Comparison of ENCODE assay signal across 9 cellular contexts in the genomic region with DNA sequence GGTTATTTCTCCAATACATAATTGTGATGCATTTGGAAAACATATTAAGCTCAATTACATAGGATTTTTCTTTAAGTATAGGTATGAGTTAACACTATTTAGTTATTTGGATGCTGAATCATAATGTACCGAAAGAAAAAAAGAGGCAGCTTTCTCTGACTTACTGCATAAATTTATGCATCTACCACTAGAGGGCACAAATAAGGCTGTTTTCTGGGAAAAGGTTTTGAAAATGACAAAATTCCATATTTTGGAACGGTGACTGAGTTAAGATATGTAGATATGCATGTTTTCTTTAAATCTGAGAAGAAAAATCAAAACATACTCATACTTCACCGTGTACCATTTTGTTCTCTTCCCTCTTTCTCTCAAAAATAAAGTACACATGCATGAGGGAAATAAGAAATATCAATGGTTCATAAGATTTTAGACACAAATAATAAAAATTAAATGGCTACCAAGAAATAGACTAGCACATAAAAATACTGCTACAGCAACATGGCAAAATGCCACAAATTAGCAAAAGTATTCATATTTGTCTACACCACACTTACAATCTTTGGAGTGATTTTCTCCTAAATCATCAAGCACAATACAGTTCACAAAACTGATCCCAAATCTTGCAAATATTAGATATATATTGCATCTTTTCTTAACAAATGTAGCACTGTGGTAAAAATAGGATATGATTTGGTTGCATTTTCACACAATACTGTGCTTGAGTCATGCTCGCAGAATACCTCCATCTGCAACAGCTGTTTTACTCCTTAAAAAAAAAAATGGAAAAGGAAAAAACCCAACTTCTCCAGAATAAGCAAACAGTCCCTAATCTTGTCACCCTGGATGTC.
DNase-seq lines count a peak whose midpoint lies in the region; ATAC-seq, FAIRE-seq and TF ChIP-seq lines count a peak whose summit lies in the region.
"Had no signal": no experiment of that assay in that cellular context is flagged by ENCODE, and none has a peak within 500 bp of the region (broad histone marks: within the 10 kb centered on the region; RNA-seq: fewer than 3 reads in every experiment).

No MANE protein-coding gene starts in this region.

- no peak overlapping the region for H3K27ac Mint-ChIP-seq in astrocyte (ENCODE audit: unreplicated experiment)
- H3K27ac Mint-ChIP-seq: naive B cell had no signal

- peak; percentile 35 to 71 (median 60) for ATAC-seq in right lobe of liver
- no peak for ATAC-seq in GM21528 (IDR thresholded peaks at IDR 0.05; ENCODE audit: low FRiP score, unreplicated experiment)
- no peak for ATAC-seq in HG03280 (IDR thresholded peaks at IDR 0.05; ENCODE audit: unreplicated experiment)

- no peak overlapping the region for H3K4me3 Mint-ChIP-seq in astrocyte (ENCODE audit: unreplicated experiment)
- H3K4me3 Mint-ChIP-seq: naive B cell had no signal

- intact Hi-C loops in right lobe of liver (cut with DNase I): no loop called here

- H4K20me1 ChIP-seq in astrocyte (ENCODE audit: insufficient read depth, low read length): no peaks in the 10 kb centered on the region

- no peaks in the 10 kb centered on the region for H3K36me3 ChIP-seq in astrocyte (ENCODE audit: insufficient read depth, low read length)
- no peaks in the 10 kb centered on the region for H3K36me3 ChIP-seq in right lobe of liver

- no peaks in the 10 kb centered on the region for H3K79me2 ChIP-seq in astrocyte (ENCODE audit: insufficient read depth, low read length)

- H3K9ac ChIP-seq in astrocyte (ENCODE audit: low read length): no peak overlapping the region

- no peaks in the 10 kb centered on the region for H3K36me3 Mint-ChIP-seq in astrocyte (ENCODE audit: low read depth, unreplicated experiment)
- H3K36me3 Mint-ChIP-seq: naive B cell had no signal

- no peaks in the 10 kb centered on the region for H3K4me1 Mint-ChIP-seq in astrocyte (ENCODE audit: low read depth, unreplicated experiment)
- H3K4me1 Mint-ChIP-seq: naive B cell had no signal

- H3K27me3 Mint-ChIP-seq in astrocyte (ENCODE audit: low read depth, unreplicated experiment): no peaks in the 10 kb centered on the region
- H3K27me3 Mint-ChIP-seq: naive B cell had no signal

- no peak for FAIRE-seq in astrocyte (lab: Jason Lieb, UNC)

- H3K27ac ChIP-seq in astrocyte (ENCODE audit: low read depth, low read length) (no peak overlapping the region), right lobe of liver (no peak overlapping the region)

- WGBS in right lobe of liver (ENCODE audit: insufficient coverage, low coverage, low lambda C conversion rate, missing lambda C conversion rate): 26% methylated on average over 4 of the region's 4 CpGs

- DNase-seq in GM10266 (ENCODE audit: extremely low spot score): peak; percentile 7
- peak; percentile 17 for DNase-seq in HT1080 (ENCODE audit: low read depth)
- DNase-seq in astrocyte (ENCODE audit: low read depth): peak; percentile 18
- no peak for DNase-seq in right lobe of liver
- no peak for DNase-seq in stimulated activated CD8-positive, alpha-beta memory T cell treated with anti-CD3 and anti-CD28 coated beads, Interleukin-4, amount 100 ng/mL, for 48 hours
- DNase-seq in NCI-H524 treated with DMSO at 0.1 percent for 48 hours (lab: John Stamatoyannopoulos, UW): no peak
- DNase-seq: naive B cell had no signal

- TF ChIP-seq POLR2A in right lobe of liver (IDR thresholded peaks at IDR 0.05): no peak

- no peaks in the 10 kb centered on the region for H3K9me3 Mint-ChIP-seq in astrocyte (ENCODE audit: unreplicated experiment)
- H3K9me3 Mint-ChIP-seq: naive B cell had no signal

- H2AFZ ChIP-seq in astrocyte (ENCODE audit: low read depth, low read length): no peak overlapping the region

- H3K9me3 ChIP-seq in astrocyte (ENCODE audit: insufficient read depth, low read depth, low read length): no peaks in the 10 kb centered on the region
- H3K9me3 ChIP-seq in right lobe of liver: no peaks in the 10 kb centered on the region

- TF ChIP-seq CTCF in GM10266 (IDR thresholded peaks at IDR 0.05; ENCODE audit: control insufficient read depth, insufficient read depth, low read depth, missing control alignments): peak; percentile 52
- TF ChIP-seq CTCF in astrocyte (IDR thresholded peaks at IDR 0.05; ENCODE audit: insufficient read depth, low read depth, low read length): peak; percentile 80
- peak; percentile 66 to 74 (median 73) for TF ChIP-seq CTCF in right lobe of liver (IDR thresholded peaks at IDR 0.05)

- H3K4me1 ChIP-seq in astrocyte (ENCODE audit: insufficient read depth, low read length) (no peaks in the 10 kb centered on the region), right lobe of liver (peaks cover 0 to 16% (median 5%) of the 10 kb centered on the region in 4 donors)

- no peaks in the 10 kb centered on the region for H3K27me3 ChIP-seq in astrocyte (ENCODE audit: insufficient read depth, low read length)
- H3K27me3 ChIP-seq in right lobe of liver: no peaks in the 10 kb centered on the region

- H3K4me3 ChIP-seq in astrocyte (ENCODE audit: insufficient read depth, low read depth, low read length) (no peak overlapping the region), right lobe of liver (no peak overlapping the region)

- no peak overlapping the region for H3K4me2 ChIP-seq in astrocyte (ENCODE audit: low read length)

Comparison
In these comparisons a context has a peak if more than half of its experiments do, and no peak if none do; other contexts are left out.
1. DNase-seq: peak in GM10266 (single experiment), HT1080 (single experiment) and astrocyte (single experiment); none in right lobe of liver (0 of 3), stimulated activated CD8-positive, alpha-beta memory T cell treated with anti-CD3 and anti-CD28 coated beads, Interleukin-4, amount 100 ng/mL, for 48 hours (single experiment) and NCI-H524 treated with DMSO at 0.1 percent for 48 hours (single experiment).
2. ATAC-seq: peak in right lobe of liver (4 of 4); none in GM21528 (single experiment) and HG03280 (single experiment).
3. Peak in every context shown above with its lines, with median percentiles within 50 percentile points of each other: CTCF ChIP-seq.